In the genomic region with DNA sequence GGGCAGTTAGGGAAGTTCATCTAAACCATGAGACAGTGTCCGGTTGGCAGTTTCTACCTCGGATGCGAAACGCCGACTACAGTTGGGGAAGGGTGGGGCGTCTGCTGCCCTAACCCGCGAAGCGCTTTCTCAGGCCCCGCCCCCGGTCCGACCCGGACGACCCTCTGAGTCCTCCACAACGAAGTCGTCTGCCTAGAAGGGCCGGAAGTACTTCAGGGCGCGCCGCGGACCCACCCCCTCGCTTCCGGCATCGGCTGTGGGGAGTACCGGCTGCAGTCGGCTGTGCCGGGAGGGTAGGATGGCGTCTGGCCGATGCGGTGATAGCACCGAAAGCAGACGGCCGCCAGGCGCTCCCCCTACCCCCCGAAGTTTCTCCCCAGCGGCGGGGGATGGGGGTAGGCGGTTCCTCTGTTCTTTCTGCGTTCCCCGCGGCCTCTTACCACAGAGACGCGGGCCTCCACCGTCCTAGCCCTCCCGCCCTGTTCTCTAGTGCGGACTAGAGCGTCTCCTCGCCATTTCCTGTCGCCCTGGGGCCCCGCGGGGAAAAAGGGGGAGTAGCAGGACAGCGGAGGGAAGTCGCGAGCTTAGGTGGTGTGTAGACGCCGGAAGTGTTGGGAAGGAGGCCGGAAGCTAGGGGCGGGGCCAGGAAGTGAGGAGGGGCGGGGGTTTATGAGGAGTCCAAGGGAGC, we compare ENCODE assay signal across 8 cellular contexts. TPM values are rescaled to one million over a fixed set of nuclear protein-coding genes. Genes with fewer than 3 reads are reported as not detected.
A peak's percentile ranks its signal among the peaks of the same experiment; 100 is the strongest.
DNase-seq lines count a peak whose midpoint lies in the region; TF ChIP-seq lines count a peak whose summit lies in the region.

TRIM41 (plus strand) TSS at position 241 of the 688 bp plus-strand sequence. CDS start 719 bp downstream, outside the sequence.

- H3K27me3 ChIP-seq in cardiac muscle cell (no peaks in the 10 kb centered on the region), prostate gland (replicated peaks; ENCODE audit: insufficient read depth) (no peaks in the 10 kb centered on the region), uterus (no peaks in the 10 kb centered on the region)

- H4K20me1 ChIP-seq in OCI-LY7 (ENCODE audit: insufficient read depth, low read length) = peaks cover 5% of the 10 kb centered on the region; the same call in 1 of the 2 replicates

- H3K27ac Mint-ChIP-seq in activated naive CD4-positive, alpha-beta T cell treated with anti-CD3 and anti-CD28 coated beads, Interleukin-2, amount 50 U/mL, for 24 hours = peak within 1 kb of the TSS; percentile 100

- H3K9me3 Mint-ChIP-seq in activated naive CD4-positive, alpha-beta T cell treated with anti-CD3 and anti-CD28 coated beads, Interleukin-2, amount 50 U/mL, for 24 hours = no peaks in the 10 kb centered on the region

- H3K4me1 ChIP-seq in OCI-LY7 (ENCODE audit: insufficient read depth, low read length, poor library complexity, severe bottlenecking) = peaks cover 47% of the 10 kb centered on the region
- no peaks in the 10 kb centered on the region for H3K4me1 ChIP-seq in cardiac muscle cell (ENCODE audit: low read depth)
- H3K4me1 ChIP-seq in prostate gland (replicated peaks) = no peaks in the 10 kb centered on the region
- peaks cover 0 to 5% of the 10 kb centered on the region in 2 donors for H3K4me1 ChIP-seq in uterus

- intact Hi-C loops in OCI-LY7 (cut with micrococcal nuclease; ENCODE audit: unreplicated experiment) (loop anchor here (1.0 to 2.0 kb wide), 7 partner anchors 20 to 418 kb away; partner anchors contain the start of genes RACK1, TRIM52 and ZFP62), prostate gland (cut with DNase I) (loop anchor here (2.0 kb wide), 1 partner anchor 20 kb away; the partner anchor contains the start of gene RACK1), uterus (cut with DNase I; ENCODE audit: low total_unique reads) (no loop called here)

- H3K4me3 Mint-ChIP-seq in activated naive CD4-positive, alpha-beta T cell treated with anti-CD3 and anti-CD28 coated beads, Interleukin-2, amount 50 U/mL, for 24 hours = peak within 1 kb of the TSS; percentile 91

- peak within 1 kb of the TSS; percentile 97 for H3K27ac ChIP-seq in OCI-LY7 (ENCODE audit: low read depth, low read length, poor library complexity, severe bottlenecking)
- H3K27ac ChIP-seq in cardiac muscle cell = peak within 1 kb of the TSS; percentile 85
- peak within 1 kb of the TSS; percentile 98 for H3K27ac ChIP-seq in prostate gland
- peak within 1 kb of the TSS; percentile 95 to 98 for H3K27ac ChIP-seq in uterus

- no peaks in the 10 kb centered on the region for H3K9me2 ChIP-seq in OCI-LY7 (ENCODE audit: insufficient read depth, low read length)

- no peaks in the 10 kb centered on the region for H3K36me3 Mint-ChIP-seq in activated naive CD4-positive, alpha-beta T cell treated with anti-CD3 and anti-CD28 coated beads, Interleukin-2, amount 50 U/mL, for 24 hours

- H3K4me3 ChIP-seq in GM08714 (ENCODE audit: low read length) (peak within 1 kb of the TSS; percentile 84), HFF-Myc (replicated peaks; ENCODE audit: low read depth, low read length) (peak within 1 kb of the TSS; percentile 79), OCI-LY7 (ENCODE audit: low read depth, low read length, poor library complexity, severe bottlenecking) (peak within 1 kb of the TSS; percentile 86), cardiac muscle cell (peak within 1 kb of the TSS; percentile 80), prostate gland (peak within 1 kb of the TSS; percentile 84 to 90), uterus (peak within 1 kb of the TSS; percentile 76 to 82)

- peaks cover 2% of the 10 kb centered on the region for H3K27me3 Mint-ChIP-seq in activated naive CD4-positive, alpha-beta T cell treated with anti-CD3 and anti-CD28 coated beads, Interleukin-2, amount 50 U/mL, for 24 hours

- POLR2A ChIA-PET in OCI-LY7 (lab: Charles Lee) = interaction anchor here (1.0 to 3.6 kb wide), 10 partner anchors 12 to 62 kb away, joined by 3 to 20 read pairs (median 6); partner anchors contain the start of genes RACK1 and TRIM52

- TF ChIP-seq CTCF in HFF-Myc (IDR thresholded peaks at IDR 0.05; ENCODE audit: low read depth, low read length, missing control alignments) = no peak
- TF ChIP-seq CTCF in OCI-LY7 (conservative IDR thresholded peaks at IDR 0.05; ENCODE audit: low read length) = 0 out of 2 replicates have a peak, but pooled peaks have one; percentile 24
- no peak for TF ChIP-seq CTCF in cardiac muscle cell (IDR thresholded peaks at IDR 0.05; ENCODE audit: low read depth, low read length)
- TF ChIP-seq CTCF in prostate gland (IDR thresholded peaks at IDR 0.05) = peak in 1 of 4 experiments; percentile 29
- TF ChIP-seq CTCF in uterus (IDR thresholded peaks at IDR 0.05) = peak in 2 of 4 experiments; percentile 10 to 20

- H2AFZ ChIP-seq in OCI-LY7 (ENCODE audit: low read length) = peak within 1 kb of the TSS; percentile 66; the same call in 1 of the 2 replicates

- peaks cover 46% of the 10 kb centered on the region for H3K4me1 Mint-ChIP-seq in activated naive CD4-positive, alpha-beta T cell treated with anti-CD3 and anti-CD28 coated beads, Interleukin-2, amount 50 U/mL, for 24 hours

- peak within 1 kb of the TSS; percentile 96 for H3K4me2 ChIP-seq in OCI-LY7 (ENCODE audit: low read length)

- H3K9me3 ChIP-seq in OCI-LY7 (ENCODE audit: low read length) = no peaks in the 10 kb centered on the region
- H3K9me3 ChIP-seq in cardiac muscle cell (ENCODE audit: low read depth) = no peaks in the 10 kb centered on the region
- H3K9me3 ChIP-seq in prostate gland = no peaks in the 10 kb centered on the region
- no peaks in the 10 kb centered on the region for H3K9me3 ChIP-seq in uterus

- H3K79me2 ChIP-seq in OCI-LY7 (ENCODE audit: insufficient read depth, low read depth, low read length) = peaks cover 34% of the 10 kb centered on the region

- BruUV-seq in OCI-LY7 (replicated peaks; lab: Mats Ljungman, UMichigan) = no TSS peak

- TF ChIP-seq POLR2A in prostate gland (IDR thresholded peaks at IDR 0.05) (peak; percentile 68), uterus (IDR thresholded peaks at IDR 0.05) (peak in 1 of 2 donors; percentile 93)

- CTCF ChIA-PET in OCI-LY7 (lab: Charles Lee; ENCODE audit: unreplicated experiment) = interaction anchor here (0.6 kb wide), 2 partner anchors 30 to 1623 kb away, joined by 3 to 5 read pairs; no protein-coding TSS in a partner anchor

- peak; percentile 93 for DNase-seq in HFF-Myc (ENCODE audit: extremely low read depth, low read depth)
- DNase-seq in OCI-LY7 (ENCODE audit: low spot score) = peak; percentile 99
- DNase-seq in cardiac muscle cell (ENCODE audit: low read depth in 1 of 2, low spot score in 1 of 2) = peak; percentile 98 to 99
- peak; percentile 95 for DNase-seq in prostate gland (ENCODE audit: low spot score)
- DNase-seq in uterus = peak; percentile 99
- DNase-seq in NCI-H128 (lab: John Stamatoyannopoulos, UW; ENCODE audit: unreplicated experiment) = no peak

- H3K36me3 ChIP-seq in OCI-LY7 (ENCODE audit: insufficient read depth, low read length) (peaks cover 31% of the 10 kb centered on the region), cardiac muscle cell (no peaks in the 10 kb centered on the region), prostate gland (no peaks in the 10 kb centered on the region), uterus (no peaks in the 10 kb centered on the region)

- under 1% methylated on average over 38 of the region's 59 CpGs for WGBS in prostate gland

RNA-seq across cellular contexts. Expression of gene TRIM41, which starts in this region (rescaled TPM):
- 30.2 and 30.4 TPM in 2 replicates for total RNA-seq in OCI-LY7 (2014; rRNA removed; shearing (Covaris generic))
- total RNA-seq in OCI-LY7 (2022) = 68.2 and 73.4 TPM in 2 replicates
- 29.4 and 30.1 TPM in 2 replicates for total RNA-seq in cardiac muscle cell
- 3.4 and 5.4 TPM in 2 replicates for polyA plus RNA-seq in cardiac muscle cell
- 10 to 100 TPM; 16.9 to 28.3 TPM for total RNA-seq in prostate gland
- total RNA-seq in uterus = 10 to 100 TPM in 2 of 4 donors, 1 to 10 TPM in 2; 4.7 to 18.8 (median 12.2) TPM
